ENCODE assay signal across 8 cellular contexts in genomic region chr3:36944012-36944640, GRCh38. TPM values are rescaled to one million over a fixed set of nuclear protein-coding genes. Genes with fewer than 3 reads are reported as not detected.
DNase-seq lines count a peak whose midpoint lies in the region; ATAC-seq, FAIRE-seq and TF ChIP-seq lines count a peak whose summit lies in the region.

No MANE protein-coding gene starts in this region.

- intact Hi-C loops in PC-3 (cut with micrococcal nuclease): no loop called here
- intact Hi-C loops in psoas muscle (cut with DNase I): no loop called here

- H3K9me2 ChIP-seq in PC-3 (replicated peaks; ENCODE audit: low read length): no peaks in the 10 kb centered on the region

- peaks cover 10% of the 10 kb centered on the region for H3K4me1 Mint-ChIP-seq in astrocyte (ENCODE audit: low read depth, unreplicated experiment)

- H3K79me2 ChIP-seq in PC-3 (ENCODE audit: low read length): no peaks in the 10 kb centered on the region
- H3K79me2 ChIP-seq in astrocyte (ENCODE audit: insufficient read depth, low read length): no peaks in the 10 kb centered on the region

- H2AFZ ChIP-seq in PC-3 (ENCODE audit: low read length) (peak overlapping the region; percentile 99), astrocyte (ENCODE audit: low read depth, low read length) (peak overlapping the region; percentile 97)

- no peak overlapping the region for H3K27ac ChIP-seq in PC-3 (ENCODE audit: low read length)
- H3K27ac ChIP-seq in astrocyte (ENCODE audit: low read depth, low read length): peak overlapping the region; percentile 38
- peak overlapping the region; percentile 55 for H3K27ac ChIP-seq in psoas muscle

- peak; percentile 31 for ATAC-seq in GM18861 (IDR thresholded peaks at IDR 0.05; ENCODE audit: unreplicated experiment)
- ATAC-seq in HG03066 (IDR thresholded peaks at IDR 0.05; ENCODE audit: low read depth, unreplicated experiment): peak; percentile 45
- ATAC-seq in PC-3: peak; percentile 82
- peak; percentile 54 to 73 (median 65) for ATAC-seq in psoas muscle

- H3K4me3 ChIP-seq in AG09309 (ENCODE audit: control insufficient read depth, low read depth, low read length) (peak overlapping the region; percentile 62), PC-3 (ENCODE audit: low read length) (peak overlapping the region; percentile 77), astrocyte (ENCODE audit: insufficient read depth, low read depth, low read length) (peak overlapping the region; percentile 71), psoas muscle (peak overlapping the region; percentile 83)

- peak overlapping the region; percentile 77 for H3K4me3 Mint-ChIP-seq in astrocyte (ENCODE audit: unreplicated experiment)

- WGBS in psoas muscle, 3 donors: 0 to 2% (median 1%) methylated on average over 32 to 56 of the region's 56 CpGs

- H3K4me2 ChIP-seq in PC-3 (ENCODE audit: low read length): peak overlapping the region; percentile 100
- peak overlapping the region; percentile 99 for H3K4me2 ChIP-seq in astrocyte (ENCODE audit: low read length)

- H3F3A ChIP-seq in PC-3 (ENCODE audit: low read length, unreplicated experiment): no peaks in the 10 kb centered on the region

- H3K9ac ChIP-seq in PC-3 (ENCODE audit: low read length) (peak overlapping the region; percentile 35; the same call in 1 of the 2 replicates), astrocyte (ENCODE audit: low read length) (peak overlapping the region; percentile 82)

- CTCF ChIA-PET in PC-3 (lab: Charles Lee) (interaction anchor here (0.5 kb wide), 1 partner anchor 16 kb away, joined by 3 read pairs; no protein-coding TSS in a partner anchor), HEK293T (lab: Yijun Ruan, JAX) (no interaction called here)

- H3K4me1 ChIP-seq in PC-3 (ENCODE audit: insufficient read depth, low read length) (no peaks in the 10 kb centered on the region; the same call in 1 of the 2 replicates), astrocyte (ENCODE audit: insufficient read depth, low read length) (peaks cover 3% of the 10 kb centered on the region), psoas muscle (no peaks in the 10 kb centered on the region)

- peaks cover 25% of the 10 kb centered on the region for H3K27me3 Mint-ChIP-seq in astrocyte (ENCODE audit: low read depth, unreplicated experiment)

- peak overlapping the region; percentile 53 for H3K27ac Mint-ChIP-seq in astrocyte (ENCODE audit: unreplicated experiment)

- no peak for DNase-seq in AG09309 (ENCODE audit: low read depth)
- DNase-seq in PC-3: peak; percentile 28
- DNase-seq in astrocyte (ENCODE audit: low read depth): peak; percentile 52
- peak; percentile 76 for DNase-seq in hepatic stellate cell (ENCODE audit: low spot score)
- peak; percentile 67 to 74 for DNase-seq in psoas muscle
- DNase-seq in HEK293T (ENCODE audit: extremely low spot score): no peak

- H3K36me3 ChIP-seq in PC-3 (ENCODE audit: low read depth, low read length) (no peaks in the 10 kb centered on the region), astrocyte (ENCODE audit: insufficient read depth, low read length) (no peaks in the 10 kb centered on the region), psoas muscle (ENCODE audit: insufficient read depth in 1 of 2, low read depth in 1 of 2) (no peaks in the 10 kb centered on the region)

- no peaks in the 10 kb centered on the region for H3K36me3 Mint-ChIP-seq in astrocyte (ENCODE audit: low read depth, unreplicated experiment)

- TF ChIP-seq CTCF in AG09309 (IDR thresholded peaks at IDR 0.05; ENCODE audit: control insufficient read depth, insufficient read depth, low read depth, low read length, missing control alignments): peak; percentile 12
- peak; percentile 25; the same call in 1 of the 2 replicates for TF ChIP-seq CTCF in PC-3 (conservative IDR thresholded peaks at IDR 0.05; ENCODE audit: low read depth, low read length)
- no peak for TF ChIP-seq CTCF in astrocyte (IDR thresholded peaks at IDR 0.05; ENCODE audit: insufficient read depth, low read depth, low read length)
- no peak for TF ChIP-seq CTCF in psoas muscle (IDR thresholded peaks at IDR 0.05)

- BruUV-seq in PC-3 (replicated peaks; lab: Mats Ljungman, UMichigan): TSS peak; percentile 22

- POLR2A ChIA-PET in PC-3 (lab: Charles Lee; ENCODE audit: unreplicated experiment): interaction anchor here (0.7 kb wide), 1 partner anchor 331 kb away, joined by 6 read pairs; no protein-coding TSS in a partner anchor
- POLR2A ChIA-PET in HEK293T (lab: Yijun Ruan, JAX): no interaction called here

- H3K9me3 ChIP-seq in PC-3 (ENCODE audit: low read length): no peaks in the 10 kb centered on the region
- H3K9me3 ChIP-seq in astrocyte (ENCODE audit: insufficient read depth, low read depth, low read length): no peaks in the 10 kb centered on the region
- H3K9me3 ChIP-seq in psoas muscle: no peaks in the 10 kb centered on the region

- H3K9me3 Mint-ChIP-seq in astrocyte (ENCODE audit: unreplicated experiment): peaks cover 11% of the 10 kb centered on the region

- H3K27me3 ChIP-seq in PC-3 (ENCODE audit: low read length) (no peaks in the 10 kb centered on the region), astrocyte (ENCODE audit: insufficient read depth, low read length) (no peaks in the 10 kb centered on the region), psoas muscle (ENCODE audit: insufficient read depth in 3 of 3, low read length in 2 of 3) (peaks cover 0 to 18% (median 8%) of the 10 kb centered on the region in 3 donors)

- H4K20me1 ChIP-seq in PC-3 (ENCODE audit: low read length) (no peaks in the 10 kb centered on the region), astrocyte (ENCODE audit: insufficient read depth, low read length) (no peaks in the 10 kb centered on the region)

- FAIRE-seq in astrocyte (lab: Jason Lieb, UNC): no peak

TF ChIP-seq in HEK293T, 16 proteins besides CTCF, POLR2A, EP300 and RAD21:
- no peak for TF ChIP-seq LEF1 (IDR thresholded peaks at IDR 0.05; ENCODE audit: borderline replicate concordance)
- no peak for TF ChIP-seq FOXK2 (IDR thresholded peaks at IDR 0.05)
- no peak for TF ChIP-seq NFRKB (IDR thresholded peaks at IDR 0.05)
- TF ChIP-seq SUZ12 (IDR thresholded peaks at IDR 0.05): no peak
- no peak for TF ChIP-seq ZNF384 (IDR thresholded peaks at IDR 0.05)
- no peak for TF ChIP-seq TARDBP (IDR thresholded peaks at IDR 0.05)
- TF ChIP-seq BHLHE40 (IDR thresholded peaks at IDR 0.05; ENCODE audit: borderline replicate concordance): no peak
- no peak for TF ChIP-seq SP1 (IDR thresholded peaks at IDR 0.05)
- TF ChIP-seq CTBP1 (IDR thresholded peaks at IDR 0.05; ENCODE audit: borderline replicate concordance): no peak
- TF ChIP-seq FOXM1 (IDR thresholded peaks at IDR 0.05; ENCODE audit: borderline replicate concordance): no peak
- no peak for TF ChIP-seq ARNT (IDR thresholded peaks at IDR 0.05)
- TF ChIP-seq FOXA1 (IDR thresholded peaks at IDR 0.05): no peak
- TF ChIP-seq ELF4 (IDR thresholded peaks at IDR 0.05): no peak

RNA-seq across cellular contexts. Expression of gene TRANK1, which starts 0.7 kb away (rescaled TPM):
- total RNA-seq in PC-3 (2014; rRNA removed): 0.58 and 2.4 TPM in 2 replicates
- 5.6 and 5.8 TPM in 2 replicates for total RNA-seq in astrocyte
- total RNA-seq in psoas muscle: 1 to 10 TPM in 3 of 4 donors, under 1 TPM in 1; 0.63 to 4.5 (median 1.9) TPM
- under 1 TPM; 0.28 to 0.60 (median 0.43) TPM for polyA plus RNA-seq in psoas muscle

RNA-seq across cellular contexts. Expression of gene EPM2AIP1, which starts 48.8 kb away (rescaled TPM):
- 6.5 and 7.8 TPM in 2 replicates for total RNA-seq in PC-3 (2014; rRNA removed)
- total RNA-seq in astrocyte: 16.5 and 17.4 TPM in 2 replicates
- total RNA-seq in psoas muscle: 10 to 100 TPM; 11.3 to 22.9 (median 16.3) TPM
- 10 to 100 TPM in 1 of 3 donors, 1 to 10 TPM in 2; 2.5 to 12.3 (median 3.6) TPM for polyA plus RNA-seq in psoas muscle

RNA-seq across cellular contexts. Expression of gene MLH1, which starts 49.2 kb away (rescaled TPM):
- total RNA-seq in PC-3 (2014; rRNA removed) (55.8 and 79.7 TPM in 2 replicates), astrocyte (32.0 and 34.0 TPM in 2 replicates), psoas muscle (10 to 100 TPM; 32.5 to 37.7 (median 35.6) TPM)
- polyA plus RNA-seq in psoas muscle: 10 to 100 TPM; 26.5 to 30.3 (median 29.1) TPM

Comparison
In these comparisons a context has a peak if more than half of its experiments do, and no peak if none do; other contexts are left out.
1. DNase-seq: peak in PC-3 (single experiment), astrocyte (single experiment), hepatic stellate cell (single experiment) and psoas muscle (2 of 2); none in AG09309 (single experiment) and HEK293T (single experiment).
2. CTCF ChIP-seq: peak in AG09309 (single experiment) and PC-3 (single experiment); none in astrocyte (single experiment) and psoas muscle (single experiment).
3. ATAC-seq: peak in every context shown above with its lines; median percentile 82 in PC-3; 65 in psoas muscle; 45 in HG03066; 31 in GM18861.
4. Peak in every context shown above with its lines, with median percentiles within 50 percentile points of each other: H3K4me3 ChIP-seq.